19 cellular contexts compared by ENCODE assay signal in the genomic region with DNA sequence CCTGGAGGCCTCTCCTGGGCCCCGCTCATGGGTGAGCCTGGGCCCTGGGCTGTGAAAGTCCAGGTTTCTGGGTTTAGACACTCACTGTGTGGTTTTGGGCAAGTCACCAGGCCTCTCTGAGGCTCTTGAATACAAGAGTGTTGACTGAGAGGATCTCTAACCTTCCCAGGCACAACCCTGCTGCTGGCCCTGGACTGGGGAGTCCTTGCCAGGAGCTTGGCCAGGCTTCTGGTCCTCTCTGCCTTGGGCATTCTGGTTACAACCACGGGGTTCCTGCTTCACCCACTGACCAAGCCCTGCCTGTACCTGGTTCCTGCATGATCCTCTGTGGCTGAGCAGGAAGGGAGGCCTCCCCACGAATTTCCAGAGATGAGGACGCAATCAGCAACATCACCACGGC.
A peak's percentile ranks its signal among the peaks of the same experiment; 100 is the strongest.
DNase-seq lines count a peak whose midpoint lies in the region; ATAC-seq and TF ChIP-seq lines count a peak whose summit lies in the region.
"Had no signal": no experiment of that assay in that cellular context is flagged by ENCODE, and none has a peak within 500 bp of the region (broad histone marks: within the 10 kb centered on the region; RNA-seq: fewer than 3 reads in every experiment).

No MANE protein-coding gene starts in this region.

- H3K4me2 ChIP-seq in BLaER1: peak overlapping the region; percentile 40

- WGBS in heart left ventricle, 4 donors: 59 to 77% (median 70%) methylated on average over 5 of the region's 5 CpGs

- POLR2A ChIA-PET in Panc1 (lab: Charles Lee): no interaction called here

- H4K20me1 ChIP-seq in BLaER1: no peaks in the 10 kb centered on the region

- no peak for DNase-seq in Panc1 (ENCODE audit: low read depth, low spot score)
- DNase-seq in heart left ventricle: peak in 1 of 5 donors; percentile 60
- DNase-seq in myocyte (ENCODE audit: low read depth): peak; percentile 41
- no peak for DNase-seq in globus pallidus (ENCODE audit: low spot score)
- DNase-seq in posterior cingulate gyrus: no peak
- DNase-seq: GDM1, Kasumi-1, NCI-H1417, NCI-H187, NCI-H2107, NCI-H446 treated with DMSO at 0.1 percent for 48 hours, NCI-H526 treated with DMSO at 0.1 percent for 48 hours, OCI-M1, RPMI8226, SIG-M5 had no signal

- H3K27me3 ChIP-seq in BLaER1 (no peaks in the 10 kb centered on the region), Panc1 (ENCODE audit: control insufficient read depth, insufficient read depth, low read length) (no peaks in the 10 kb centered on the region), heart left ventricle (peaks cover 0 to 4% (median 0%) of the 10 kb centered on the region in 9 donors)

- no TSS peak for BruUV-seq in Panc1 (replicated peaks; lab: Mats Ljungman, UMichigan)

- peaks cover 59% of the 10 kb centered on the region for H3K4me1 ChIP-seq in BLaER1
- no peaks in the 10 kb centered on the region for H3K4me1 ChIP-seq in Panc1 (ENCODE audit: control insufficient read depth, insufficient read depth, low read length)
- H3K4me1 ChIP-seq in heart left ventricle: peaks cover 0 to 35% (median 5%) of the 10 kb centered on the region in 12 donors

- intact Hi-C loops in Panc1 (cut with micrococcal nuclease; ENCODE audit: unreplicated experiment): no loop called here
- intact Hi-C loops in heart left ventricle (cut with DNase I): loop anchor here in 1 of 10 donors (5.0 to 10.0 kb wide), 2 partner anchors 59 to 177 kb away; no protein-coding TSS in a partner anchor
- intact Hi-C loops in posterior cingulate gyrus (cut with DNase I): no loop called here

- H3K27ac ChIP-seq in BLaER1 (no peak overlapping the region), Panc1 (ENCODE audit: low read length) (no peak overlapping the region), heart left ventricle (no peak overlapping the region)

- peak; percentile 22; the same call in 1 of the 2 replicates for ATAC-seq in Panc1
- peak in 3 of 4 donors; percentile 12 to 43 (median 37) for ATAC-seq in heart left ventricle
- ATAC-seq in HG03280 (IDR thresholded peaks at IDR 0.05; ENCODE audit: unreplicated experiment): no peak
- no peak for ATAC-seq in HG03571 (IDR thresholded peaks at IDR 0.05; ENCODE audit: unreplicated experiment)
- ATAC-seq: HCT116 had no signal

- no peak overlapping the region for H3K9ac ChIP-seq in BLaER1

- H3K36me3 ChIP-seq in BLaER1 (no peaks in the 10 kb centered on the region), Panc1 (ENCODE audit: control insufficient read depth, insufficient read depth, low read length) (no peaks in the 10 kb centered on the region), heart left ventricle (no peaks in the 10 kb centered on the region)

- TF ChIP-seq POLR2A in heart left ventricle (IDR thresholded peaks at IDR 0.05): no peak

- TF ChIP-seq CTCF in Panc1 (IDR thresholded peaks at IDR 0.05): no peak
- no peak for TF ChIP-seq CTCF in heart left ventricle (IDR thresholded peaks at IDR 0.05)

- in situ Hi-C loops in Panc1 (cut with HindIII; ENCODE audit: low pct_unique_long_range_greater_than_20kb, low sequenced_read_pairs): no loop called here

- H3K9me3 ChIP-seq in BLaER1 (no peaks in the 10 kb centered on the region), Panc1 (ENCODE audit: control insufficient read depth, insufficient read depth, low read depth, low read length) (no peaks in the 10 kb centered on the region), heart left ventricle (no peaks in the 10 kb centered on the region)

- CTCF ChIA-PET in Panc1 (lab: Charles Lee): no interaction called here

- H3K4me3 ChIP-seq in BLaER1: no peak overlapping the region
- no peak overlapping the region for H3K4me3 ChIP-seq in Panc1 (ENCODE audit: low read depth in 2 of 2, low read length in 2 of 2)
- no peak overlapping the region for H3K4me3 ChIP-seq in heart left ventricle

Comparison
In these comparisons a context has a peak if more than half of its experiments do, and no peak if none do; other contexts are left out.
1. ATAC-seq: peak in Panc1 (single experiment) and heart left ventricle (3 of 4); none in HG03280 (single experiment) and HG03571 (single experiment).